In genomic region chr17:45584092-45585036, GRCh38 we compare ENCODE assay signal across 8 cellular contexts.
A peak's percentile ranks its signal among the peaks of the same experiment; 100 is the strongest.
DNase-seq lines count a peak whose midpoint lies in the region; ATAC-seq and TF ChIP-seq lines count a peak whose summit lies in the region.

No MANE protein-coding gene starts in this region.

- ATAC-seq in GM18873 (IDR thresholded peaks at IDR 0.05; ENCODE audit: low FRiP score, unreplicated experiment) (peak; percentile 35), HG03095 (IDR thresholded peaks at IDR 0.05; ENCODE audit: unreplicated experiment) (peak; percentile 52)

- peak overlapping the region; percentile 87 for H3K4me3 Mint-ChIP-seq in T-helper 1 cell treated with Interleukin-12 subunit alpha and Interleukin-12 subunit beta and Interleukin-4 antibody, amounts not matched to agents 30 μg/mL and 1 μg/mL, for 36 hours

- H3K4me1 Mint-ChIP-seq in T-helper 1 cell treated with Interleukin-12 subunit alpha and Interleukin-12 subunit beta and Interleukin-4 antibody, amounts not matched to agents 30 μg/mL and 1 μg/mL, for 36 hours (ENCODE audit: low read depth) = peaks cover 42% of the 10 kb centered on the region

- peak overlapping the region; percentile 92 for H3K27ac Mint-ChIP-seq in T-helper 1 cell treated with Interleukin-12 subunit alpha and Interleukin-12 subunit beta and Interleukin-4 antibody, amounts not matched to agents 30 μg/mL and 1 μg/mL, for 36 hours

- peak overlapping the region; percentile 77 to 78 for H3K4me3 ChIP-seq in cardiac fibroblast (replicated peaks in 1 of 2; ENCODE audit: low read depth in 2 of 2, low read length in 2 of 2)

- H3K36me3 Mint-ChIP-seq in T-helper 1 cell treated with Interleukin-12 subunit alpha and Interleukin-12 subunit beta and Interleukin-4 antibody, amounts not matched to agents 30 μg/mL and 1 μg/mL, for 36 hours (ENCODE audit: low read depth) = peaks cover 16% of the 10 kb centered on the region

- no peaks in the 10 kb centered on the region for H3K27me3 Mint-ChIP-seq in T-helper 1 cell treated with Interleukin-12 subunit alpha and Interleukin-12 subunit beta and Interleukin-4 antibody, amounts not matched to agents 30 μg/mL and 1 μg/mL, for 36 hours (ENCODE audit: low read depth)

- DNase-seq in cardiac fibroblast (ENCODE audit: low read depth in 2 of 2) (peak; percentile 42 to 61), kidney tubule cell (ENCODE audit: low spot score) (peak; percentile 77), NCI-H1930 (lab: John Stamatoyannopoulos, UW) (no peak), NCI-H82 treated with DMSO at 0.1 percent for 48 hours (lab: John Stamatoyannopoulos, UW; ENCODE audit: unreplicated experiment) (no peak)
- peak; percentile 70 for DNase-seq in stimulated activated CD4-positive, alpha-beta T cell treated with anti-CD3 and anti-CD28 coated beads, Interleukin-1b, Interleukin-23, amount 100 ng/mL, for 48 hours

- TF ChIP-seq CTCF in cardiac fibroblast (IDR thresholded peaks at IDR 0.05; ENCODE audit: low read depth, low read length) = no peak

- H3K9me3 Mint-ChIP-seq in T-helper 1 cell treated with Interleukin-12 subunit alpha and Interleukin-12 subunit beta and Interleukin-4 antibody, amounts not matched to agents 30 μg/mL and 1 μg/mL, for 36 hours = no peaks in the 10 kb centered on the region

Comparison
In these comparisons a context has a peak if more than half of its experiments do, and no peak if none do; other contexts are left out.
1. DNase-seq: peak in cardiac fibroblast (2 of 2), kidney tubule cell (single experiment) and stimulated activated CD4-positive, alpha-beta T cell treated with anti-CD3 and anti-CD28 coated beads, Interleukin-1b, Interleukin-23, amount 100 ng/mL, for 48 hours (single experiment); none in NCI-H1930 (0 of 2) and NCI-H82 treated with DMSO at 0.1 percent for 48 hours (single experiment).